Comparison of ENCODE assay signal across 12 cellular contexts in the genomic region with DNA sequence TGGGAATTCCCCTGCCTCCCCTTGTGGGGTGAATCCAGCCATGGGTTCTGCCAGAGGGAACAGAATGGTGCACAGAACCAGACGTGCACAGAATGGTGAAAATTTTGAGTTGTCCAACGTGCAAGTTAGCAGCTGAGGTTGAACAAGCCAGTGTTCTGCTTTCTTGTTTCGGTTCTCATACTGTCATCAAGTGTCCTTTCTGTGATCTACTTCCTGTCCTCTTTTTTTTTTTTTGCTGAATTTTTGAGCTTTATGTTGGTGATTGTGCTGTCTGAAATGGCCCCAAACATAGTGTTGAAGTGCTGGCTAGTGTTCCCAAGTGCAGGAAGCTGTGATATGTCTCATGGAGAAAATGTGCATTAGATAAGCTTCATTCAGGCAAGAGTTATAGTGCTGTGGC. TPM values are rescaled to one million over a fixed set of nuclear protein-coding genes. Genes with fewer than 3 reads are reported as not detected.
DNase-seq lines count a peak whose midpoint lies in the region; ATAC-seq and TF ChIP-seq lines count a peak whose summit lies in the region.
"Had no signal": no experiment of that assay in that cellular context is flagged by ENCODE, and none has a peak within 500 bp of the region (broad histone marks: within the 10 kb centered on the region; RNA-seq: fewer than 3 reads in every experiment).

No MANE protein-coding gene starts in this region.

- H3K27ac Mint-ChIP-seq in endodermal cell = no peak overlapping the region

- H3K27me3 ChIP-seq in GM06990 (replicated peaks; ENCODE audit: control insufficient read depth, insufficient read depth, low read length) (no peaks in the 10 kb centered on the region), endodermal cell (ENCODE audit: control insufficient read depth, insufficient read depth, low read length, poor library complexity, severe bottlenecking) (no peaks in the 10 kb centered on the region)
- H3K27me3 ChIP-seq: sigmoid colon had no signal

- H3K4me1 Mint-ChIP-seq in endodermal cell = peaks cover 17% of the 10 kb centered on the region

- H3K9ac ChIP-seq in endodermal cell (ENCODE audit: extremely low read depth, low read length, poor library complexity, severe bottlenecking) = no peak overlapping the region

- no peaks in the 10 kb centered on the region for H3K9me3 ChIP-seq in endodermal cell (ENCODE audit: control insufficient read depth, low read length)
- H3K9me3 ChIP-seq: sigmoid colon had no signal

- ATAC-seq in GM19395 (IDR thresholded peaks at IDR 0.05; ENCODE audit: unreplicated experiment) = peak; percentile 97
- peak; percentile 92 for ATAC-seq in HG03066 (IDR thresholded peaks at IDR 0.05; ENCODE audit: low read depth, unreplicated experiment)
- no peak for ATAC-seq in SK-N-SH treated with all-trans-retinoic acid at 6 μM for 48 hours

- H3K36me3 Mint-ChIP-seq in endodermal cell (ENCODE audit: low read depth) = no peaks in the 10 kb centered on the region

- TF ChIP-seq CTCF in GM06990 (IDR thresholded peaks at IDR 0.05; ENCODE audit: insufficient read depth, low read length, poor library complexity, severe bottlenecking) (no peak), endodermal cell (conservative IDR thresholded peaks at IDR 0.05) (no peak)

- peak; percentile 30 for DNase-seq in GM06990 (ENCODE audit: extremely low read depth, insufficient read length)
- DNase-seq in NOMO-1 treated with dmso at 0.1 percent for 144 hours (lab: John Stamatoyannopoulos, UW; ENCODE audit: unreplicated experiment) = peak; percentile 70
- no peak for DNase-seq in endodermal cell
- no peak for DNase-seq in NCI-H1048 (lab: John Stamatoyannopoulos, UW)
- no peak for DNase-seq in NCI-H2196 treated with DMSO at 0.1 percent for 48 hours (lab: John Stamatoyannopoulos, UW; ENCODE audit: unreplicated experiment)
- DNase-seq: caudate nucleus, DMS153, sigmoid colon had no signal

- H3K4me3 ChIP-seq in GM06990 (replicated peaks; ENCODE audit: low read depth, low read length) (no peak overlapping the region), endodermal cell (ENCODE audit: low read length) (no peak overlapping the region)
- H3K4me3 ChIP-seq: sigmoid colon had no signal

- no peak overlapping the region for H3K27ac ChIP-seq in endodermal cell (ENCODE audit: low read depth, low read length)
- H3K27ac ChIP-seq: sigmoid colon had no signal

- peaks cover 10% of the 10 kb centered on the region for H3K4me1 ChIP-seq in endodermal cell (ENCODE audit: control insufficient read depth, insufficient read depth, low read length)
- H3K4me1 ChIP-seq: sigmoid colon had no signal

- H3K36me3 ChIP-seq in GM06990 (ENCODE audit: control insufficient read depth, insufficient read depth, low read length) = no peaks in the 10 kb centered on the region
- H3K36me3 ChIP-seq in endodermal cell (ENCODE audit: control insufficient read depth, insufficient read depth, low read length) = no peaks in the 10 kb centered on the region
- H3K36me3 ChIP-seq: sigmoid colon had no signal

- H3K9me3 Mint-ChIP-seq in endodermal cell = no peaks in the 10 kb centered on the region

- WGBS in endodermal cell (ENCODE audit: insufficient coverage in 1 of 2, insufficient read length in 1 of 2), 2 experiments = 93 to 100% methylated on average over 1 to 3 of the region's 3 CpGs

- H3K4me3 Mint-ChIP-seq in endodermal cell = no peak overlapping the region

- H3K27me3 Mint-ChIP-seq in endodermal cell (ENCODE audit: insufficient read depth) = peaks cover 15% of the 10 kb centered on the region

TF ChIP-seq in SK-N-SH treated with all-trans-retinoic acid at 6 μM for 48 hours, 23 proteins besides CTCF, POLR2A, EP300 and RAD21:
- TF ChIP-seq ZFP30 (CRISPR knock-in tag; IDR thresholded peaks at IDR 0.05) (no peak), RARB (CRISPR knock-in tag; IDR thresholded peaks at IDR 0.05) (no peak), ZNF70 (CRISPR knock-in tag; IDR thresholded peaks at IDR 0.05) (no peak), PPARA (CRISPR knock-in tag; IDR thresholded peaks at IDR 0.05; ENCODE audit: borderline replicate concordance) (no peak), TCF4 (CRISPR knock-in tag; IDR thresholded peaks at IDR 0.05; ENCODE audit: borderline replicate concordance) (no peak), ARNTL (CRISPR knock-in tag; IDR thresholded peaks at IDR 0.05; ENCODE audit: borderline replicate concordance, low read depth) (no peak), ZC3H10 (CRISPR knock-in tag; IDR thresholded peaks at IDR 0.05) (no peak), ISL1 (CRISPR knock-in tag; IDR thresholded peaks at IDR 0.05) (no peak), TOX (CRISPR knock-in tag; IDR thresholded peaks at IDR 0.05; ENCODE audit: borderline replicate concordance) (no peak)
- TF ChIP-seq, protein P1, sequence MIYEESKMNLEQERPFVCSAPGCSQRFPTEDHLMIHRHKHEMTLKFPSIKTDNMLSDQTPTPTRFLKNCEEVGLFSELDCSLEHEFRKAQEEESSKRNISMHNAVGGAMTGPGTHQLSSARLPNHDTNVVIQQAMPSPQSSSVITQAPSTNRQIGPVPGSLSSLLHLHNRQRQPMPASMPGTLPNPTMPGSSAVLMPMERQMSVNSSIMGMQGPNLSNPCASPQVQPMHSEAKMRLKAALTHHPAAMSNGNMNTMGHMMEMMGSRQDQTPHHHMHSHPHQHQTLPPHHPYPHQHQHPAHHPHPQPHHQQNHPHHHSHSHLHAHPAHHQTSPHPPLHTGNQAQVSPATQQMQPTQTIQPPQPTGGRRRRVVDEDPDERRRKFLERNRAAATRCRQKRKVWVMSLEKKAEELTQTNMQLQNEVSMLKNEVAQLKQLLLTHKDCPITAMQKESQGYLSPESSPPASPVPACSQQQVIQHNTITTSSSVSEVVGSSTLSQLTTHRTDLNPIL (CRISPR knock-in tag; IDR thresholded peaks at IDR 0.05; ENCODE audit: low read depth) = no peak
- TF ChIP-seq, protein P2, sequence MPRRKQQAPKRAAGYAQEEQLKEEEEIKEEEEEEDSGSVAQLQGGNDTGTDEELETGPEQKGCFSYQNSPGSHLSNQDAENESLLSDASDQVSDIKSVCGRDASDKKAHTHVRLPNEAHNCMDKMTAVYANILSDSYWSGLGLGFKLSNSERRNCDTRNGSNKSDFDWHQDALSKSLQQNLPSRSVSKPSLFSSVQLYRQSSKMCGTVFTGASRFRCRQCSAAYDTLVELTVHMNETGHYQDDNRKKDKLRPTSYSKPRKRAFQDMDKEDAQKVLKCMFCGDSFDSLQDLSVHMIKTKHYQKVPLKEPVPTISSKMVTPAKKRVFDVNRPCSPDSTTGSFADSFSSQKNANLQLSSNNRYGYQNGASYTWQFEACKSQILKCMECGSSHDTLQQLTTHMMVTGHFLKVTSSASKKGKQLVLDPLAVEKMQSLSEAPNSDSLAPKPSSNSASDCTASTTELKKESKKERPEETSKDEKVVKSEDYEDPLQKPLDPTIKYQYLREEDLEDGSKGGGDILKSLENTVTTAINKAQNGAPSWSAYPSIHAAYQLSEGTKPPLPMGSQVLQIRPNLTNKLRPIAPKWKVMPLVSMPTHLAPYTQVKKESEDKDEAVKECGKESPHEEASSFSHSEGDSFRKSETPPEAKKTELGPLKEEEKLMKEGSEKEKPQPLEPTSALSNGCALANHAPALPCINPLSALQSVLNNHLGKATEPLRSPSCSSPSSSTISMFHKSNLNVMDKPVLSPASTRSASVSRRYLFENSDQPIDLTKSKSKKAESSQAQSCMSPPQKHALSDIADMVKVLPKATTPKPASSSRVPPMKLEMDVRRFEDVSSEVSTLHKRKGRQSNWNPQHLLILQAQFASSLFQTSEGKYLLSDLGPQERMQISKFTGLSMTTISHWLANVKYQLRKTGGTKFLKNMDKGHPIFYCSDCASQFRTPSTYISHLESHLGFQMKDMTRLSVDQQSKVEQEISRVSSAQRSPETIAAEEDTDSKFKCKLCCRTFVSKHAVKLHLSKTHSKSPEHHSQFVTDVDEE (CRISPR knock-in tag; IDR thresholded peaks at IDR 0.05) = no peak

RNA-seq across cellular contexts. Expression of a gene that starts 21.6 kb away (rescaled TPM):
- 1 to 10 TPM; 2.9 to 3.8 TPM for total RNA-seq in endodermal cell
- polyA plus RNA-seq in endodermal cell (2013, experiment 1 of 2) = 5.9 TPM
- 4.2 TPM for polyA plus RNA-seq in endodermal cell (2013, experiment 2 of 2)
- total RNA-seq: HT1080 had no signal

Comparison
In these comparisons a context has a peak if more than half of its experiments do, and no peak if none do; other contexts are left out.
1. DNase-seq: peak in GM06990 (single experiment) and NOMO-1 treated with dmso at 0.1 percent for 144 hours (single experiment); none in endodermal cell (single experiment), NCI-H1048 (single experiment) and NCI-H2196 treated with DMSO at 0.1 percent for 48 hours (single experiment).